In genomic region chr12:107415834-107416233, GRCh38 we compare ENCODE assay signal across 23 cellular contexts.
DNase-seq lines count a peak whose midpoint lies in the region; ATAC-seq and TF ChIP-seq lines count a peak whose summit lies in the region.
"Had no signal": no experiment of that assay in that cellular context is flagged by ENCODE, and none has a peak within 500 bp of the region (broad histone marks: within the 10 kb centered on the region; RNA-seq: fewer than 3 reads in every experiment).

No MANE protein-coding gene starts in this region.

- H3K4me3 ChIP-seq in RWPE2 (ENCODE audit: severe bottlenecking) (no peak overlapping the region), retinal pigment epithelial cell (ENCODE audit: low read length) (no peak overlapping the region)
- H3K4me3 ChIP-seq: pancreas had no signal

- peaks cover 18% of the 10 kb centered on the region for H3K4me1 ChIP-seq in RWPE2 (ENCODE audit: insufficient read depth, poor library complexity, severe bottlenecking)
- H3K4me1 ChIP-seq: pancreas had no signal

- ATAC-seq in RWPE2 (ENCODE audit: low read depth) (no peak), GM21786 (IDR thresholded peaks at IDR 0.05; ENCODE audit: unreplicated experiment) (no peak)
- ATAC-seq in stimulated activated naive B cell treated with anti-CD40 and anti-IgM and Interleukin-4, amounts not matched to agents 10 μg/mL and 1 μg/mL and 100 μg/mL, for 72 hours (replicated peaks), result no peak
- ATAC-seq: activated CD8-positive, alpha-beta T cell treated with anti-CD3 and anti-CD28 coated beads for 36 hours; effector memory CD8-positive, alpha-beta T cell; pancreas had no signal

- H3K36me3 Mint-ChIP-seq in stimulated activated naive B cell treated with anti-CD40 and anti-IgM and Interleukin-4, amounts not matched to agents 10 μg/mL and 1 μg/mL and 100 μg/mL, for 72 hours, result no peaks in the 10 kb centered on the region

- H3K27me3 Mint-ChIP-seq in stimulated activated naive B cell treated with anti-CD40 and anti-IgM and Interleukin-4, amounts not matched to agents 10 μg/mL and 1 μg/mL and 100 μg/mL, for 72 hours, result peaks cover 0 to 4% of the 10 kb centered on the region in 2 donors
- H3K27me3 Mint-ChIP-seq: activated CD8-positive, alpha-beta T cell treated with anti-CD3 and anti-CD28 coated beads for 36 hours; activated naive CD8-positive, alpha-beta T cell; effector memory CD8-positive, alpha-beta T cell had no signal

- peak; percentile 75 for DNase-seq in EH (ENCODE audit: low read depth)
- no peak for DNase-seq in RWPE2 (ENCODE audit: low spot score)
- DNase-seq in fibroblast of gingiva (ENCODE audit: low read depth), result peak; percentile 24
- peak; percentile 66 for DNase-seq in retinal pigment epithelial cell (ENCODE audit: low read depth)
- no peak for DNase-seq in stimulated activated naive B cell treated with anti-CD40 and anti-IgM and Interleukin-4, amounts not matched to agents 10 μg/mL and 1 μg/mL and 100 μg/mL, for 72 hours
- no peak for DNase-seq in GM19238 (ENCODE audit: insufficient read length, low spot score)
- no peak for DNase-seq in SHP77 treated with DMSO at 0.1 percent for 48 hours (lab: John Stamatoyannopoulos, UW)
- DNase-seq: activated CD8-positive, alpha-beta T cell treated with anti-CD3 and anti-CD28 coated beads for 36 hours; activated T-cell treated with anti-CD3 and anti-CD28 coated beads, Interleukin-2, amount 50 U/mL, for 48 hours; caudate nucleus; DMS53; effector memory CD8-positive, alpha-beta T cell; foreskin melanocyte; NCI-H1436 treated with DMSO at 0.1 percent for 48 hours; NCI-H226; NK-92 treated with Interleukin-12 subunit alpha and Interleukin-12 subunit beta, amount 100 ng/mL, for 24 hours; pancreas; stimulated activated CD4-positive, alpha-beta T cell treated with anti-CD3 and anti-CD28 coated beads, Interleukin-4, amount 100 ng/mL, for 4 hours; stimulated activated CD8-positive, alpha-beta memory T cell treated with anti-CD3 and anti-CD28 coated beads, Interleukin-4, amount 100 ng/mL, for 48 hours; T-helper 1 cell; WERI-Rb-1 had no signal

- no peaks in the 10 kb centered on the region for H3K4me1 Mint-ChIP-seq in stimulated activated naive B cell treated with anti-CD40 and anti-IgM and Interleukin-4, amounts not matched to agents 10 μg/mL and 1 μg/mL and 100 μg/mL, for 72 hours

- H3K36me3 ChIP-seq in RWPE2 (ENCODE audit: low read depth), result peaks cover 4% of the 10 kb centered on the region; the same call in 1 of the 2 replicates
- H3K36me3 ChIP-seq: pancreas, WERI-Rb-1 had no signal

- no peak overlapping the region for H3K4me3 Mint-ChIP-seq in stimulated activated naive B cell treated with anti-CD40 and anti-IgM and Interleukin-4, amounts not matched to agents 10 μg/mL and 1 μg/mL and 100 μg/mL, for 72 hours
- H3K4me3 Mint-ChIP-seq: activated CD8-positive, alpha-beta T cell treated with anti-CD3 and anti-CD28 coated beads for 36 hours; activated naive CD8-positive, alpha-beta T cell; effector memory CD8-positive, alpha-beta T cell had no signal

- H3K9me3 Mint-ChIP-seq in stimulated activated naive B cell treated with anti-CD40 and anti-IgM and Interleukin-4, amounts not matched to agents 10 μg/mL and 1 μg/mL and 100 μg/mL, for 72 hours, result peaks cover 0 to 4% of the 10 kb centered on the region in 2 donors
- H3K9me3 Mint-ChIP-seq: effector memory CD8-positive, alpha-beta T cell had no signal

- no peak overlapping the region for H3K27ac Mint-ChIP-seq in stimulated activated naive B cell treated with anti-CD40 and anti-IgM and Interleukin-4, amounts not matched to agents 10 μg/mL and 1 μg/mL and 100 μg/mL, for 72 hours
- H3K27ac Mint-ChIP-seq: activated CD8-positive, alpha-beta T cell treated with anti-CD3 and anti-CD28 coated beads for 36 hours; activated naive CD8-positive, alpha-beta T cell had no signal

- H3K27ac ChIP-seq in RWPE2 (ENCODE audit: poor library complexity, severe bottlenecking), result peak overlapping the region; percentile 41
- H3K27ac ChIP-seq: pancreas, WERI-Rb-1 had no signal

- no peaks in the 10 kb centered on the region for H3K27me3 ChIP-seq in RWPE2 (ENCODE audit: insufficient read depth, poor library complexity, severe bottlenecking)
- H3K27me3 ChIP-seq: pancreas had no signal

- TF ChIP-seq CTCF in RWPE2 (IDR thresholded peaks at IDR 0.05; ENCODE audit: poor library complexity, severe bottlenecking) (no peak), retinal pigment epithelial cell (conservative IDR thresholded peaks at IDR 0.05; ENCODE audit: low read depth, low read length) (no peak)

- no peaks in the 10 kb centered on the region for H3K9me3 ChIP-seq in RWPE2 (ENCODE audit: severe bottlenecking)
- H3K9me3 ChIP-seq: pancreas had no signal

Comparison
In these comparisons a context has a peak if more than half of its experiments do, and no peak if none do; other contexts are left out.
1. DNase-seq: peak in EH (single experiment), fibroblast of gingiva (single experiment) and retinal pigment epithelial cell (single experiment); none in RWPE2 (single experiment), stimulated activated naive B cell treated with anti-CD40 and anti-IgM and Interleukin-4, amounts not matched to agents 10 μg/mL and 1 μg/mL and 100 μg/mL, for 72 hours (single experiment), GM19238 (single experiment) and SHP77 treated with DMSO at 0.1 percent for 48 hours (single experiment).